ENCODE assay signal across 8 cellular contexts in the genomic region with DNA sequence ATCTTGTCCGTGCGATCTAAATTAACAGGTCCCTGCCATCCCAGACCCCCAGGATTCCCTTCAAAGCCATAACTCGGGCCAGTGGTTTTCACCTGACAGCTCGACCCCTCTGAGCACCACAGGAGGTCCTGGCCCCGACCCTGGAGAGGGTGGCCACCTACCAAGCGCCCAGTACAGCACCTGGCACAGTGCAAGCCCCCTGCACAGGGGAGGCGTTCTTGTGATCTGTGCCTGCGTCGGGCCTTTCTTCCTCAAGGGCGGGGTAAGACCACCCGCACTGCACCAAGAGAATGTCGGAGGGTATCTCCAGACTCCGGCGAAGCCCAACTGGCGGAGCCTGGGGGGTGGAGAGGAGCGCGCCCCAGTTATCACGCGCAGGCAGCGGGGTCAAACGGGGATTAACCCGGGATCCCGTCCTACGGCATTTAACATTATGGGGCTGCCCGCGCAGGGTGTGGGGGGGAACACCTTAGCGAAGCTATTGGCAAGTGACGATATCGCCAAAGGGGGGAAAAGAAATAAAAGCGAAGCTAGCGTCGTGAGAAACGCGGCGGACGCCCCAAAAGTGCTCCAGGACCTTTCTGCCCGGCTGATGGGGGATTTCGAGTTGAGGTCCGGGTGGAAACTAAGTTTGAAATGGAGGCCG. TPM values are rescaled to one million over a fixed set of nuclear protein-coding genes. Genes with fewer than 3 reads are reported as not detected.
DNase-seq lines count a peak whose midpoint lies in the region; ATAC-seq and TF ChIP-seq lines count a peak whose summit lies in the region.

No MANE protein-coding gene starts in this region.

- H3K36me3 ChIP-seq in esophagus muscularis mucosa: peaks cover 13 to 22% (median 19%) of the 10 kb centered on the region in 4 donors

- TF ChIP-seq CTCF in esophagus muscularis mucosa (IDR thresholded peaks at IDR 0.05): no peak
- TF ChIP-seq CTCF in neural crest cell (conservative IDR thresholded peaks at IDR 0.05): peak; percentile 24

- H3K9me3 Mint-ChIP-seq in activated CD4-positive, alpha-beta memory T cell treated with anti-CD3 and anti-CD28 coated beads for 36 hours: no peaks in the 10 kb centered on the region
- no peaks in the 10 kb centered on the region for H3K9me3 Mint-ChIP-seq in neural crest cell

- no peak for TF ChIP-seq POLR2A in esophagus muscularis mucosa (IDR thresholded peaks at IDR 0.05; ENCODE audit: low read depth)

- peaks cover 32% of the 10 kb centered on the region for H3K4me1 Mint-ChIP-seq in activated CD4-positive, alpha-beta memory T cell treated with anti-CD3 and anti-CD28 coated beads for 36 hours (ENCODE audit: low read depth)
- H3K4me1 Mint-ChIP-seq in neural crest cell: peaks cover 55% of the 10 kb centered on the region

- no peak for ATAC-seq in HG03571 (IDR thresholded peaks at IDR 0.05; ENCODE audit: unreplicated experiment)
- ATAC-seq in HG03439 (IDR thresholded peaks at IDR 0.05; ENCODE audit: unreplicated experiment): no peak

- H3K27ac ChIP-seq in esophagus muscularis mucosa (replicated peaks in 1 of 4): peak overlapping the region; percentile 98 to 100 (median 100)

- POLR2A ChIA-PET in activated CD4-positive, alpha-beta memory T cell treated with anti-CD3 and anti-CD28 coated beads for 36 hours (lab: Charles Lee): interaction anchor here (0.7 to 3.2 kb wide), 9 partner anchors 9 to 448 kb away, joined by 3 to 24 read pairs (median 5); a partner anchor contains a TSS

- CTCF ChIA-PET in activated CD4-positive, alpha-beta memory T cell treated with anti-CD3 and anti-CD28 coated beads for 36 hours (lab: Charles Lee): interaction anchor here (0.6 to 3.2 kb wide), 3 partner anchors 19 to 79 kb away, joined by 3 to 15 read pairs (median 12); a partner anchor contains a TSS

- H3K9me3 ChIP-seq in esophagus muscularis mucosa: no peaks in the 10 kb centered on the region

- peak overlapping the region; percentile 97 for H3K27ac Mint-ChIP-seq in activated CD4-positive, alpha-beta memory T cell treated with anti-CD3 and anti-CD28 coated beads for 36 hours
- peak overlapping the region; percentile 98 for H3K27ac Mint-ChIP-seq in neural crest cell (ENCODE audit: unreplicated experiment)

- H3K4me3 Mint-ChIP-seq in activated CD4-positive, alpha-beta memory T cell treated with anti-CD3 and anti-CD28 coated beads for 36 hours: peak overlapping the region; percentile 97
- peak overlapping the region; percentile 90 for H3K4me3 Mint-ChIP-seq in neural crest cell

- TF ChIP-seq EP300 in esophagus muscularis mucosa (IDR thresholded peaks at IDR 0.05): no peak

- peaks cover 40 to 53% (median 46%) of the 10 kb centered on the region in 4 donors for H3K4me1 ChIP-seq in esophagus muscularis mucosa

- H3K27me3 Mint-ChIP-seq in activated CD4-positive, alpha-beta memory T cell treated with anti-CD3 and anti-CD28 coated beads for 36 hours: no peaks in the 10 kb centered on the region
- peaks cover 11% of the 10 kb centered on the region for H3K27me3 Mint-ChIP-seq in neural crest cell (ENCODE audit: low read depth)

- H3K36me3 Mint-ChIP-seq in activated CD4-positive, alpha-beta memory T cell treated with anti-CD3 and anti-CD28 coated beads for 36 hours: peaks cover 30% of the 10 kb centered on the region
- peaks cover 16% of the 10 kb centered on the region for H3K36me3 Mint-ChIP-seq in neural crest cell (ENCODE audit: low read depth)

- DNase-seq in DMS53 (lab: John Stamatoyannopoulos, UW): peak; percentile 74
- no peak for DNase-seq in DMS53 treated with DMSO at 0.1 percent for 48 hours (lab: John Stamatoyannopoulos, UW; ENCODE audit: unreplicated experiment)
- DNase-seq in activated CD4-positive, alpha-beta memory T cell treated with anti-CD3 and anti-CD28 coated beads for 36 hours: peak; percentile 53
- no peak for DNase-seq in esophagus muscularis mucosa (ENCODE audit: extremely low spot score)
- no peak for DNase-seq in neural crest cell (ENCODE audit: low read depth, low spot score)
- DNase-seq in amniotic stem cell (lab: John Stamatoyannopoulos, UW): no peak

- intact Hi-C loops in activated CD4-positive, alpha-beta memory T cell treated with anti-CD3 and anti-CD28 coated beads for 36 hours (cut with micrococcal nuclease): loop anchor here (1.0 to 5.0 kb wide), 11 partner anchors 13 to 551 kb away; a partner anchor contains a TSS
- intact Hi-C loops in esophagus muscularis mucosa (cut with DNase I): no loop called here

- H3K4me3 ChIP-seq in esophagus muscularis mucosa: peak overlapping the region; percentile 75 to 97 (median 84)

- H3K27me3 ChIP-seq in esophagus muscularis mucosa: no peaks in the 10 kb centered on the region

- 2% methylated on average over 38 of the region's 40 CpGs for WGBS in esophagus muscularis mucosa

RNA-seq across cellular contexts. Expression of a gene that starts 1.3 kb away (rescaled TPM):
- 100 to 1,000 TPM; 646 to 671 TPM for total RNA-seq in activated CD4-positive, alpha-beta memory T cell treated with anti-CD3 and anti-CD28 coated beads for 36 hours
- total RNA-seq in esophagus muscularis mucosa (100 to 1,000 TPM; 126 to 202 (median 180) TPM), neural crest cell (718 and 728 TPM in 2 replicates)

RNA-seq across cellular contexts. Expression of a gene that starts 19.5 kb away (rescaled TPM):
- total RNA-seq in activated CD4-positive, alpha-beta memory T cell treated with anti-CD3 and anti-CD28 coated beads for 36 hours: 100 to 1,000 TPM; 152 to 155 TPM
- total RNA-seq in esophagus muscularis mucosa (100 to 1,000 TPM; 117 to 188 (median 155) TPM), neural crest cell (77.7 and 79.4 TPM in 2 replicates)

RNA-seq across cellular contexts. Expression of a gene that starts 27.0 kb away (rescaled TPM):
- total RNA-seq in activated CD4-positive, alpha-beta memory T cell treated with anti-CD3 and anti-CD28 coated beads for 36 hours: 10 to 100 TPM; 92.6 to 100.0 TPM
- total RNA-seq in esophagus muscularis mucosa (10 to 100 TPM in 1 of 4 donors, 1 to 10 TPM in 3; 4.6 to 10.4 (median 6.6) TPM), neural crest cell (1.4 and 1.6 TPM in 2 replicates)

RNA-seq across cellular contexts. Expression of a gene that starts 38.4 kb away (rescaled TPM):
- total RNA-seq in activated CD4-positive, alpha-beta memory T cell treated with anti-CD3 and anti-CD28 coated beads for 36 hours: under 1 TPM; 0.33 to 0.70 TPM
- total RNA-seq in esophagus muscularis mucosa (1 to 10 TPM in 1 of 4 donors, under 1 TPM in 2, not detected in 1; 0.42 to 2.9 (median 0.50) TPM), neural crest cell (0.77 and 0.86 TPM in 2 replicates)

RNA-seq across cellular contexts. Expression of a gene that starts 48.3 kb away (rescaled TPM):
- total RNA-seq in activated CD4-positive, alpha-beta memory T cell treated with anti-CD3 and anti-CD28 coated beads for 36 hours: 10 to 100 TPM; 23.5 to 24.6 TPM
- total RNA-seq in esophagus muscularis mucosa (100 to 1,000 TPM in 1 of 4 donors, 10 to 100 TPM in 3; 72.7 to 114 (median 95.0) TPM), neural crest cell (27.4 and 28.9 TPM in 2 replicates)

Comparison
In these comparisons a context has a peak if more than half of its experiments do, and no peak if none do; other contexts are left out.
1. DNase-seq: peak in DMS53 (single experiment) and activated CD4-positive, alpha-beta memory T cell treated with anti-CD3 and anti-CD28 coated beads for 36 hours (single experiment); none in DMS53 treated with DMSO at 0.1 percent for 48 hours (single experiment), esophagus muscularis mucosa (single experiment), neural crest cell (single experiment) and amniotic stem cell (single experiment).
2. RNA of a gene that starts 27.0 kb away (total RNA-seq): 92.6 to 100.0 TPM in activated CD4-positive, alpha-beta memory T cell treated with anti-CD3 and anti-CD28 coated beads for 36 hours; 4.6 to 10.4 TPM in esophagus muscularis mucosa and 1.4 to 1.6 TPM in neural crest cell; every median in the first group is over 4 times any median in the second.